ENCODE assay signal across 12 cellular contexts in genomic region chr16:70520612-70521297, GRCh38. TPM values are rescaled to one million over a fixed set of nuclear protein-coding genes. Genes with fewer than 3 reads are reported as not detected.
A peak's percentile ranks its signal among the peaks of the same experiment; 100 is the strongest.
DNase-seq lines count a peak whose midpoint lies in the region; ATAC-seq, FAIRE-seq and TF ChIP-seq lines count a peak whose summit lies in the region.
"Had no signal": no experiment of that assay in that cellular context is flagged by ENCODE, and none has a peak within 500 bp of the region (broad histone marks: within the 10 kb centered on the region; RNA-seq: fewer than 3 reads in every experiment).

No MANE protein-coding gene starts in this region.

- DNase-seq in A172 (ENCODE audit: low spot score) = peak; percentile 35
- DNase-seq in GM12892 (ENCODE audit: insufficient read length) = no peak
- DNase-seq in RPMI7951 (ENCODE audit: low read depth) = peak; percentile 43
- peak; percentile 19 for DNase-seq in dedifferentiated amniotic fluid mesenchymal stem cell (ENCODE audit: extremely low spot score)
- no peak for DNase-seq in activated effector memory CD4-positive, alpha-beta T cell treated with Interleukin-2 at 50 U/mL for 16 hours
- DNase-seq in retina = no peak
- DNase-seq: activated CD4-positive, alpha-beta T cell treated with anti-CD3 and anti-CD28 coated beads, Interleukin-2, amount 50 U/mL, for 1 hour; NCI-H1436; tibial artery had no signal

- ATAC-seq in GM18868 (IDR thresholded peaks at IDR 0.05; ENCODE audit: unreplicated experiment) (no peak), GM21723 (IDR thresholded peaks at IDR 0.05; ENCODE audit: unreplicated experiment) (no peak)
- ATAC-seq: gastroesophageal sphincter had no signal

- FAIRE-seq in GM12892 (lab: Jason Lieb, UNC) = peak; percentile 5

- TF ChIP-seq POLR2A in GM12892 (IDR thresholded peaks at IDR 0.05; ENCODE audit: low read depth, low read length) = no peak

RNA-seq across cellular contexts. Expression of gene COG4, which starts 2.6 kb away (rescaled TPM):
- 67.1 and 89.4 TPM in 2 replicates for total RNA-seq in A172 (2014; rRNA removed; shearing (Covaris generic))
- polyA plus RNA-seq in GM12892 (2012; ENCODE audit: missing spikeins) = 29.7 TPM
- total RNA-seq in RPMI7951 (2014; rRNA removed; shearing (Covaris generic)) = 71.3 and 73.2 TPM in 2 replicates

RNA-seq across cellular contexts. Expression of gene SF3B3, which starts 2.9 kb away (rescaled TPM):
- 146 and 176 TPM in 2 replicates for total RNA-seq in A172 (2014; rRNA removed; shearing (Covaris generic))
- 153 TPM for polyA plus RNA-seq in GM12892 (2012; ENCODE audit: missing spikeins)
- 152 and 218 TPM in 2 replicates for total RNA-seq in RPMI7951 (2014; rRNA removed; shearing (Covaris generic))

Comparison
In these comparisons a context has a peak if more than half of its experiments do, and no peak if none do; other contexts are left out.
1. DNase-seq: peak in A172 (single experiment), RPMI7951 (single experiment) and dedifferentiated amniotic fluid mesenchymal stem cell (single experiment); none in GM12892 (single experiment), activated effector memory CD4-positive, alpha-beta T cell treated with Interleukin-2 at 50 U/mL for 16 hours (single experiment) and retina (single experiment).